ENCODE assay signal across 10 cellular contexts in the genomic region with DNA sequence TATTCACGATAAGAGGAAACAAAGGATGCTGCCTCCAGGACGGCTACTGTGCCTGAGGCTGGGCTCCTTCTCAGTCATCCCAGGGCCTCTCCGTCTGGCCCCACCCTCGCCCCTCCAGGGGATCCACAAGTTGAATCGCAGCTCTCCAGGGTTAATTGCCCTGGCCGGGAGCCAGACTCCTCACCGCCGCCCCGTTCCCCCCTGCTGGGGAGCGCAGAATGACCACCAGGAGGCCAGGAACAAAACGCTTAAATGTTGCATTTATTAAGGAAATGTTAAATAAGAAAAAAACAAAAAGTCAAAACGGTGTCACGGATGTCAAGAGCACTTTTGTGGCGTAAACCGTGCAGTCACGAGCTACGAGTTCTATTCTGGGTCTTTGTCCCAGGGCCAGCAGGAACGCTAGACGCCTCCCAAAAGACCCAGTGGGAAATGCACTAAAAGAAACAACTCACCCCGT. TPM values are rescaled to one million over a fixed set of nuclear protein-coding genes. Genes with fewer than 3 reads are reported as not detected.
DNase-seq lines count a peak whose midpoint lies in the region; ATAC-seq and TF ChIP-seq lines count a peak whose summit lies in the region.
"Had no signal": no experiment of that assay in that cellular context is flagged by ENCODE, and none has a peak within 500 bp of the region (broad histone marks: within the 10 kb centered on the region; RNA-seq: fewer than 3 reads in every experiment).

No MANE protein-coding gene starts in this region.

- H3K9me3 ChIP-seq in sigmoid colon, result no peaks in the 10 kb centered on the region
- H3K9me3 ChIP-seq: Peyer's patch had no signal

- H3K27me3 ChIP-seq in sigmoid colon, result peaks cover 0 to 4% (median 0%) of the 10 kb centered on the region in 3 donors

- H3K4me1 ChIP-seq in sigmoid colon, result peaks cover 0 to 45% (median 33%) of the 10 kb centered on the region in 4 donors

- WGBS in sigmoid colon, 2 donors, result 1 to 2% methylated on average over 20 of the region's 20 CpGs

- peak overlapping the region; percentile 79 to 82 (median 80) for H3K27ac ChIP-seq in sigmoid colon
- H3K27ac ChIP-seq: Peyer's patch had no signal

- H3K36me3 ChIP-seq in sigmoid colon, result no peaks in the 10 kb centered on the region
- H3K36me3 ChIP-seq: Peyer's patch had no signal

- no peak for TF ChIP-seq EP300 in sigmoid colon (IDR thresholded peaks at IDR 0.05)

- POLR2A ChIA-PET in GM10248 (lab: Yijun Ruan, JAX), result no interaction called here

- TF ChIP-seq CTCF in sigmoid colon (IDR thresholded peaks at IDR 0.05) (peak in 3 of 4 experiments; percentile 14 to 36 (median 33)), GM10248 (IDR thresholded peaks at IDR 0.05; ENCODE audit: control extremely low read depth, extremely low read depth, low read depth, missing control alignments) (no peak)

- TF ChIP-seq POLR2A in sigmoid colon (IDR thresholded peaks at IDR 0.05), result no peak

- intact Hi-C loops in sigmoid colon (cut with DNase I), result loop anchor here (5.0 to 10.0 kb wide), 4 partner anchors 165 to 762 kb away; a partner anchor contains a TSS
- intact Hi-C loops in left colon (cut with DNase I, micrococcal nuclease), result loop anchor here in 1 of 2 donors (10.0 kb wide), 2 partner anchors 312 to 732 kb away; no protein-coding TSS in a partner anchor

- H3K4me3 ChIP-seq in sigmoid colon, result peak overlapping the region; percentile 56 to 68 (median 60)

- ATAC-seq in left colon, result no peak

- DNase-seq in DMS79 treated with DMSO at 0.1 percent for 48 hours (lab: John Stamatoyannopoulos, UW) (peak; percentile 8), DMS79 (lab: John Stamatoyannopoulos, UW) (no peak), NCI-H345 (lab: John Stamatoyannopoulos, UW) (peak; percentile 99), glomerular visceral epithelial cell (ENCODE audit: extremely low spot score) (peak; percentile 14), sigmoid colon (peak; percentile 68), GM10248 (ENCODE audit: extremely low spot score) (no peak), left colon (no peak)
- DNase-seq in stimulated activated CD4-positive, alpha-beta T cell treated with anti-CD3 and anti-CD28 coated beads, Interleukin-2, amount 100 ng/mL, for 48 hours, result no peak

- CTCF ChIA-PET in GM10248 (lab: Yijun Ruan, JAX), result interaction anchor here (1.1 to 1.2 kb wide), 2 partner anchors 11 to 551 kb away, joined by 3 read pairs; no protein-coding TSS in a partner anchor

RNA-seq across cellular contexts. Expression of a gene that starts 1.4 kb away (rescaled TPM):
- 10 to 100 TPM; 17.4 to 35.7 (median 27.3) TPM for total RNA-seq in sigmoid colon
- 10 to 100 TPM in 1 of 3 donors, under 1 TPM in 1, not detected in 1; 0.60 to 12.4 TPM for polyA plus RNA-seq in sigmoid colon
- under 1 TPM in 1 of 2 donors, not detected in 1; 0.98 TPM for total RNA-seq in left colon
- total RNA-seq: pulmonary artery endothelial cell had no signal

Comparison
In these comparisons a context has a peak if more than half of its experiments do, and no peak if none do; other contexts are left out.
1. DNase-seq: peak in DMS79 treated with DMSO at 0.1 percent for 48 hours (single experiment), NCI-H345 (single experiment), glomerular visceral epithelial cell (single experiment) and sigmoid colon (single experiment); none in DMS79 (single experiment), GM10248 (single experiment), left colon (0 of 2) and stimulated activated CD4-positive, alpha-beta T cell treated with anti-CD3 and anti-CD28 coated beads, Interleukin-2, amount 100 ng/mL, for 48 hours (0 of 2).
2. RNA of a gene that starts 1.4 kb away (total RNA-seq): 17.4 to 35.7 TPM in sigmoid colon; 0.98 TPM in left colon; every median in the first group is over 4 times any median in the second.